12 cellular contexts compared by ENCODE assay signal in the genomic region with DNA sequence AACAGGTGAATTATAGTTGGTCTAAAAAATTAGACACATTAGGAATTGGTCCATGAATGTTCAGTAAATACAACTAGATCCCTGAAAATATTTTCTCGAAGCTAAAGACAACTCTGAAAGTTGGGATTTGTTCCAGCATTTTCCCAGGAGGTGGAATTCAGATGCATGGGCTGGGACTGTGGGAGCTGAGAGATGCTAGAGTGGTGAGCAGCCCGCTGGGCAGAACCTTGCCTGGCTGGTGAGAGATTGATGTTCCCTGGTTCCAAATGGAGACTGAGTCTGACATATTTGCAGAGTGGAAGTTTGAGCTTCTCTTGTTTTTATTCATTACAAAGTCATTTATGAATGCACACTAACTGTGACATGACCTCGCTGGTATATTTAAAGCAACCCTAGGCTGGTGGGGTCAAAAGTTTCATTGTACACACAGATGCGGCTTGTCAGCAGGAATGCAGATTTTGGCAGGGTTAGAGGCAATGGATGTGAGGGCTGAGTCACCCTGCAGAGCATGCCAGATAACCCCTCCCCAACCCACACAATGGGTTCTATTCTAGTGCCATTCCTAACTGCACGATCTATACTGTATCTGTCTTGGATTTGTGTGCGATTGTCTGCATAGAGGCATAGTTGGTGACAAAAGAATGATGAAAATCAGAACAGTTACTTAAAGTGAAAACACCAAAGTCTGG. TPM values are rescaled to one million over a fixed set of nuclear protein-coding genes. Genes with fewer than 3 reads are reported as not detected.
DNase-seq lines count a peak whose midpoint lies in the region; ATAC-seq and TF ChIP-seq lines count a peak whose summit lies in the region.
"Had no signal": no experiment of that assay in that cellular context is flagged by ENCODE, and none has a peak within 500 bp of the region (broad histone marks: within the 10 kb centered on the region; RNA-seq: fewer than 3 reads in every experiment).

No MANE protein-coding gene starts in this region.

- H3K36me3 ChIP-seq in MG63 (no peaks in the 10 kb centered on the region), BE2C (no peaks in the 10 kb centered on the region)
- H3K36me3 ChIP-seq: stomach had no signal

- H3K4me3 ChIP-seq in AG04450 (ENCODE audit: low read depth, low read length): no peak overlapping the region
- no peak overlapping the region for H3K4me3 ChIP-seq in MG63
- H3K4me3 ChIP-seq in BE2C (ENCODE audit: low read depth, low read length): no peak overlapping the region
- H3K4me3 ChIP-seq: stomach had no signal

- no peaks in the 10 kb centered on the region for H3K4me1 Mint-ChIP-seq in activated CD4-positive, alpha-beta T cell treated with anti-CD3 and anti-CD28 coated beads, Interleukin-2, amount 10 ng/mL, durations not matched to agents 24 days and 14 days

- H3K9me3 ChIP-seq in AG04450 (ENCODE audit: control insufficient read depth, insufficient read depth, low read length) (no peaks in the 10 kb centered on the region), MG63 (no peaks in the 10 kb centered on the region), BE2C (no peaks in the 10 kb centered on the region)
- H3K9me3 ChIP-seq: stomach had no signal

- DNase-seq in AG04450 (ENCODE audit: low read depth, low spot score) (peak; percentile 57), MG63 (peak; percentile 92), cerebellar cortex (ENCODE audit: low spot score) (peak; percentile 46), kidney tubule cell (ENCODE audit: low spot score) (peak; percentile 70), HPDE6-E6E7 (ENCODE audit: extremely low spot score) (no peak), BE2C (no peak)
- DNase-seq in activated CD4-positive, alpha-beta T cell treated with anti-CD3 and anti-CD28 coated beads, Interleukin-2, amount 10 ng/mL, durations not matched to agents 24 days and 14 days: no peak
- DNase-seq: activated naive CD4-positive, alpha-beta T cell treated with anti-CD3 and anti-CD28 coated beads, Interleukin-2, amount 50 U/mL, for 16 hours; NCI-H1105; stomach had no signal

- H3K27ac ChIP-seq in AG04450 (ENCODE audit: low read depth, low read length): no peak overlapping the region
- H3K27ac ChIP-seq: C4-2B, stomach had no signal

- peaks cover 2% of the 10 kb centered on the region for H3K27me3 Mint-ChIP-seq in activated CD4-positive, alpha-beta T cell treated with anti-CD3 and anti-CD28 coated beads, Interleukin-2, amount 10 ng/mL, durations not matched to agents 24 days and 14 days

- H3K36me3 Mint-ChIP-seq in activated CD4-positive, alpha-beta T cell treated with anti-CD3 and anti-CD28 coated beads, Interleukin-2, amount 10 ng/mL, durations not matched to agents 24 days and 14 days (ENCODE audit: low read depth): no peaks in the 10 kb centered on the region

- TF ChIP-seq CTCF in AG04450 (IDR thresholded peaks at IDR 0.05; ENCODE audit: low read depth, low read length) (no peak), BE2C (IDR thresholded peaks at IDR 0.05; ENCODE audit: low read depth, low read length) (no peak)

- no peak overlapping the region for H3K27ac Mint-ChIP-seq in activated CD4-positive, alpha-beta T cell treated with anti-CD3 and anti-CD28 coated beads, Interleukin-2, amount 10 ng/mL, durations not matched to agents 24 days and 14 days

- H3K27me3 ChIP-seq in AG04450 (ENCODE audit: control insufficient read depth, insufficient read depth, low read length): no peaks in the 10 kb centered on the region
- H3K27me3 ChIP-seq in MG63: no peaks in the 10 kb centered on the region
- no peaks in the 10 kb centered on the region for H3K27me3 ChIP-seq in BE2C
- H3K27me3 ChIP-seq: stomach had no signal

- intact Hi-C loops in activated CD4-positive, alpha-beta T cell treated with anti-CD3 and anti-CD28 coated beads, Interleukin-2, amount 10 ng/mL, durations not matched to agents 24 days and 14 days (cut with micrococcal nuclease): no loop called here

- CTCF ChIA-PET in AG04450 (lab: Charles Lee): interaction anchor here (1.4 kb wide), 1 partner anchor 55 kb away, joined by 3 read pairs; no protein-coding TSS in a partner anchor

- no peak for ATAC-seq in GM19455 (IDR thresholded peaks at IDR 0.05; ENCODE audit: unreplicated experiment)

- POLR2A ChIA-PET in AG04450 (lab: Yijun Ruan, JAX): interaction anchor here (1.0 kb wide), 1 partner anchor 54 kb away, joined by 3 read pairs; no protein-coding TSS in a partner anchor

- no peak overlapping the region for H3K4me3 Mint-ChIP-seq in activated CD4-positive, alpha-beta T cell treated with anti-CD3 and anti-CD28 coated beads, Interleukin-2, amount 10 ng/mL, durations not matched to agents 24 days and 14 days

- no peaks in the 10 kb centered on the region for H3K4me1 ChIP-seq in BE2C

- no peaks in the 10 kb centered on the region for H3K9me3 Mint-ChIP-seq in activated CD4-positive, alpha-beta T cell treated with anti-CD3 and anti-CD28 coated beads, Interleukin-2, amount 10 ng/mL, durations not matched to agents 24 days and 14 days

RNA-seq across cellular contexts. Expression of gene TMEM178A, which starts 23.5 kb away (rescaled TPM):
- polyA plus RNA-seq in AG04450 (2011; rRNA removed): 1.1 and 1.2 TPM in 2 replicates
- polyA minus RNA-seq in AG04450 (2011; rRNA and poly(A)+ RNA removed): 0.23 TPM in 1 of 2 replicates, not detected in the other
- not detected in 2 replicates for total RNA-seq in MG63 (2014; rRNA removed; shearing (Covaris generic); ENCODE audit: low replicate concordance)
- 0.14 TPM in 1 of 2 replicates, not detected in the other for total RNA-seq in activated CD4-positive, alpha-beta T cell treated with anti-CD3 and anti-CD28 coated beads, Interleukin-2, amount 10 ng/mL, durations not matched to agents 24 days and 14 days
- 1.2 TPM for polyA plus RNA-seq in BE2C (2012; ENCODE audit: insufficient read depth, insufficient read length, low read depth)

Comparison
In these comparisons a context has a peak if more than half of its experiments do, and no peak if none do; other contexts are left out.
1. DNase-seq: peak in AG04450 (single experiment), MG63 (single experiment), cerebellar cortex (single experiment) and kidney tubule cell (single experiment); none in activated CD4-positive, alpha-beta T cell treated with anti-CD3 and anti-CD28 coated beads, Interleukin-2, amount 10 ng/mL, durations not matched to agents 24 days and 14 days (single experiment), HPDE6-E6E7 (single experiment) and BE2C (single experiment).